19 cellular contexts compared by ENCODE assay signal in genomic region chr7:5352440-5353010, GRCh38.
"Had no signal": no experiment of that assay in that cellular context is flagged by ENCODE, and none has a peak within 500 bp of the region (broad histone marks: within the 10 kb centered on the region; RNA-seq: fewer than 3 reads in every experiment).

No MANE protein-coding gene starts in this region.

- H3K27ac ChIP-seq: coronary artery, epithelial cell of prostate, psoas muscle, testis, vagina had no signal

- H3K27me3 Mint-ChIP-seq: activated CD4-positive, alpha-beta T cell treated with anti-CD3 and anti-CD28 coated beads, Interleukin-2, amount 10 ng/mL, durations not matched to agents 7 days and 5 days; activated T-helper 17 cell treated with anti-CD3 and anti-CD28 coated beads, Interleukin-2, amount 50 U/mL, for 72 hours; naive thymus-derived CD8-positive, alpha-beta T cell; stimulated activated naive CD8-positive, alpha-beta T cell treated with anti-CD3 and anti-CD28 coated beads, Interleukin-15, Interleukin-2, amounts not matched to agents 100 ng/mL and 50 ng/mL, for 24 hours; T-cell had no signal

- DNase-seq: activated CD4-positive, alpha-beta T cell treated with anti-CD3 and anti-CD28 coated beads, Interleukin-2, amount 10 ng/mL, durations not matched to agents 7 days and 5 days; activated naive CD4-positive, alpha-beta T cell treated with anti-CD3 and anti-CD28 coated beads for 36 hours; activated T-cell treated with anti-CD3 and anti-CD28 coated beads for 4 hours; central memory CD4-positive, alpha-beta T cell; effector CD4-positive, alpha-beta T cell; left cardiac atrium; naive thymus-derived CD8-positive, alpha-beta T cell; occipital lobe; stimulated activated CD4-positive, alpha-beta T cell treated with anti-CD3 and anti-CD28 coated beads, Interleukin-4, amount 100 ng/mL, for 24 hours; T-cell; testis had no signal

- H3K4me3 Mint-ChIP-seq: activated CD4-positive, alpha-beta T cell treated with anti-CD3 and anti-CD28 coated beads, Interleukin-2, amount 10 ng/mL, durations not matched to agents 7 days and 5 days; activated naive CD4-positive, alpha-beta T cell treated with anti-CD3 and anti-CD28 coated beads for 36 hours; activated T-helper 17 cell treated with anti-CD3 and anti-CD28 coated beads, Interleukin-2, amount 50 U/mL, for 72 hours; naive thymus-derived CD8-positive, alpha-beta T cell; stimulated activated naive CD8-positive, alpha-beta T cell treated with anti-CD3 and anti-CD28 coated beads, Interleukin-15, Interleukin-2, amounts not matched to agents 100 ng/mL and 50 ng/mL, for 24 hours; T-cell had no signal

- H3K9me3 ChIP-seq: psoas muscle, testis, vagina had no signal

- H3K27me3 ChIP-seq: testis, vagina had no signal

- H3K27ac Mint-ChIP-seq: activated CD4-positive, alpha-beta T cell treated with anti-CD3 and anti-CD28 coated beads, Interleukin-2, amount 10 ng/mL, durations not matched to agents 7 days and 5 days; activated naive CD4-positive, alpha-beta T cell treated with anti-CD3 and anti-CD28 coated beads for 36 hours; activated T-helper 17 cell treated with anti-CD3 and anti-CD28 coated beads, Interleukin-2, amount 50 U/mL, for 72 hours; stimulated activated naive CD8-positive, alpha-beta T cell treated with anti-CD3 and anti-CD28 coated beads, Interleukin-15, Interleukin-2, amounts not matched to agents 100 ng/mL and 50 ng/mL, for 24 hours; T-cell; WTC11 had no signal

- ATAC-seq: activated T-helper 17 cell treated with anti-CD3 and anti-CD28 coated beads, Interleukin-2, amount 50 U/mL, for 72 hours; left cardiac atrium; naive thymus-derived CD8-positive, alpha-beta T cell; psoas muscle; T-cell; WTC11 had no signal

- H3K4me3 ChIP-seq: coronary artery, lung, psoas muscle, testis, vagina had no signal

- H3K9me3 Mint-ChIP-seq: activated CD4-positive, alpha-beta T cell treated with anti-CD3 and anti-CD28 coated beads, Interleukin-2, amount 10 ng/mL, durations not matched to agents 7 days and 5 days; activated naive CD4-positive, alpha-beta T cell treated with anti-CD3 and anti-CD28 coated beads for 36 hours; activated T-helper 17 cell treated with anti-CD3 and anti-CD28 coated beads, Interleukin-2, amount 50 U/mL, for 72 hours; naive thymus-derived CD8-positive, alpha-beta T cell; stimulated activated naive CD8-positive, alpha-beta T cell treated with anti-CD3 and anti-CD28 coated beads, Interleukin-15, Interleukin-2, amounts not matched to agents 100 ng/mL and 50 ng/mL, for 24 hours; T-cell; WTC11 had no signal
